Comparison of ENCODE assay signal across 20 cellular contexts in genomic region chr2:205030695-205031094, GRCh38.
"Had no signal": no experiment of that assay in that cellular context is flagged by ENCODE, and none has a peak within 500 bp of the region (broad histone marks: within the 10 kb centered on the region; RNA-seq: fewer than 3 reads in every experiment).

No MANE protein-coding gene starts in this region.

- H3K27ac ChIP-seq: KMS-11, RWPE1 had no signal

- DNase-seq: Kasumi-1, MM.1S, NCI-H1092 treated with DMSO at 0.1 percent for 48 hours, NCI-H1436, NCI-H187, NCI-H2029, NCI-H2081 treated with DMSO at 0.1 percent for 48 hours, NCI-H2171, NCI-H226, NCI-H446, NCI-H510A, NCI-H524 treated with DMSO at 0.1 percent for 48 hours, NCI-H69, NCI-H774, SHP77, SW 1271, T-cell had no signal

- H3K4me3 ChIP-seq: K562 had no signal

- ATAC-seq: K562, T-cell had no signal
